In genomic region chr6:43105538-43106218, GRCh38 we compare ENCODE assay signal across 17 cellular contexts.
"Had no signal": no experiment of that assay in that cellular context is flagged by ENCODE, and none has a peak within 500 bp of the region (broad histone marks: within the 10 kb centered on the region; RNA-seq: fewer than 3 reads in every experiment).

No MANE protein-coding gene starts in this region.

- H3K36me3 Mint-ChIP-seq: activated naive CD8-positive, alpha-beta T cell; memory B cell; natural killer cell had no signal

- H3K9me3 ChIP-seq: gastrocnemius medialis, left lung, thoracic aorta had no signal

- ATAC-seq: gastrocnemius medialis, left lung, natural killer cell, sciatic nerve had no signal

- H3K27me3 Mint-ChIP-seq: activated naive CD8-positive, alpha-beta T cell; stimulated activated naive CD8-positive, alpha-beta T cell treated with anti-CD3 and anti-CD28 coated beads, Interleukin-15, Interleukin-2, amounts not matched to agents 100 ng/mL and 50 ng/mL, for 24 hours had no signal

- H3K9me3 Mint-ChIP-seq: memory B cell; natural killer cell; stimulated activated naive CD8-positive, alpha-beta T cell treated with anti-CD3 and anti-CD28 coated beads, Interleukin-15, Interleukin-2, amounts not matched to agents 100 ng/mL and 50 ng/mL, for 24 hours had no signal

- H3K27me3 ChIP-seq: gastrocnemius medialis, left lung had no signal

- H3K4me3 Mint-ChIP-seq: activated naive CD8-positive, alpha-beta T cell; memory B cell; natural killer cell; stimulated activated naive CD8-positive, alpha-beta T cell treated with anti-CD3 and anti-CD28 coated beads, Interleukin-15, Interleukin-2, amounts not matched to agents 100 ng/mL and 50 ng/mL, for 24 hours had no signal

- H3K27ac ChIP-seq: gastrocnemius medialis, left lung, thoracic aorta had no signal

- H3K4me1 Mint-ChIP-seq: memory B cell, natural killer cell had no signal

- H3K4me3 ChIP-seq: gastrocnemius medialis, left lung, thoracic aorta had no signal

- H3K36me3 ChIP-seq: gastrocnemius medialis, left lung, thoracic aorta had no signal

- H3K4me1 ChIP-seq: gastrocnemius medialis, left lung had no signal

- DNase-seq: activated CD4-positive, alpha-beta T cell treated with anti-CD3 and anti-CD28 coated beads, Interleukin-2, amount 50 U/mL, for 4 hours; activated CD4-positive, CD25-positive, alpha-beta regulatory T cell treated with anti-CD3 and anti-CD28 coated beads, Interleukin-2, amount 50 U/mL, for 72 hours; activated gamma-delta T cell; activated T-cell treated with anti-CD3 and anti-CD28 coated beads, Interleukin-2, amount 50 U/mL, for 48 hours; anterior cingulate cortex; effector CD4-positive, alpha-beta T cell; gastrocnemius medialis; left lung; natural killer cell; stimulated activated CD4-positive, alpha-beta T cell treated with anti-CD3 and anti-CD28 coated beads, Interleukin-12 subunit alpha, Interleukin-12 subunit beta, amount 100 ng/mL, for 4 hours; stimulated activated CD4-positive, alpha-beta T cell treated with anti-CD3 and anti-CD28 coated beads, Interleukin-4, amount 100 ng/mL, for 1 hour; stimulated activated CD8-positive, alpha-beta memory T cell treated with anti-CD3 and anti-CD28 coated beads, Interleukin-4, amount 100 ng/mL, for 48 hours had no signal

- H3K27ac Mint-ChIP-seq: activated naive CD8-positive, alpha-beta T cell; memory B cell; stimulated activated naive CD8-positive, alpha-beta T cell treated with anti-CD3 and anti-CD28 coated beads, Interleukin-15, Interleukin-2, amounts not matched to agents 100 ng/mL and 50 ng/mL, for 24 hours had no signal
